Comparison of ENCODE assay signal across 8 cellular contexts in the genomic region with DNA sequence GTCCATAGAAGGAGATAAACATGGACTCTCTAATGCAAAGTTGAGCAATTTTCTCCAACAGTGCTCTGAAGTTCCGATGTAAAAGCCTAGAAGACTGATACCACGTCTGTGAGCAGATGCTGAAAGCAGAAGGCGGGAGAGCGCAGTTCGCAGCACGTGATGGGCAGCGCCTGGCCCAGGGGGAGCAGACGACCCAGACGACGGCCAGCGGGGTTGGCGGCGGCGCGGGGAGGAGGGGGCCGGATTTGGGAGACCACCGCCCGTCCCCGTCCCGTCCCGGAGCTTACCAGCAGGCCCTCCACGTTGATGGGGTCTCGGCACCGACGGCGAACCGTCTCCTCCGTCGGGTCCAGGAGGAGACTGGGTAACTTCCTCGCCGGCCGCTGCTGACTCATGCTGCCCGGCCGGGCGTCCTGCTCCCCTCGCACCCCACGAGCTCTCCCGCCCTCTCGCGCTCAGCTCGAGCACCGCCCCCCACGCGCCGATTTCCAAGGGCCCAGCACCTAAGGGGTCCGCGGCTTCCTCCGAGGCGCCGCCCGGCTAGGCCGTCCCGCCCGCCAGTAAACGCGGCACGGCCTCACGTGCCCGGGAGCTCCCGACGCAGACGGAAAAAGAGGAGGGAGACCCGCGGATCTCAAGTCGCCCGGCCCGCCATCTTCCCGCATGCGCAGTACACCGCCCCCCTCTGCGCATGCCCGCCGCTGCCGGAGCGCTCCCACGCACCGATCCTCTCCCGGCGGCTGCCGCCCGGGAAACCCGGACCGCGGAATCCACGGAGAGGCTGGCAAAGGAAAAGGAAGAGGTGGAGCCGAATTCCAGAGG. TPM values are rescaled to one million over a fixed set of nuclear protein-coding genes. Genes with fewer than 3 reads are reported as not detected.
DNase-seq lines count a peak whose midpoint lies in the region; ATAC-seq and TF ChIP-seq lines count a peak whose summit lies in the region.

A gene with protein sequence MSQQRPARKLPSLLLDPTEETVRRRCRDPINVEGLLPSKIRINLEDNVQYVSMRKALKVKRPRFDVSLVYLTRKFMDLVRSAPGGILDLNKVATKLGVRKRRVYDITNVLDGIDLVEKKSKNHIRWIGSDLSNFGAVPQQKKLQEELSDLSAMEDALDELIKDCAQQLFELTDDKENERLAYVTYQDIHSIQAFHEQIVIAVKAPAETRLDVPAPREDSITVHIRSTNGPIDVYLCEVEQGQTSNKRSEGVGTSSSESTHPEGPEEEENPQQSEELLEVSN (minus strand): TSS at position 677 of the 822 bp plus-strand sequence. CDS start 282 bp downstream, at position 395.

- peak within 1 kb of the TSS; percentile 48 for H3K27ac ChIP-seq in OCI-LY3 (ENCODE audit: low read length)

- H3K4me1 Mint-ChIP-seq in mesothelial cell of epicardium: peaks cover 25% of the 10 kb centered on the region

- peak within 1 kb of the TSS; percentile 93 for H3K4me3 ChIP-seq in OCI-LY3 (ENCODE audit: low read length)

- H3K27me3 ChIP-seq in OCI-LY3 (ENCODE audit: low read depth, low read length): no peaks in the 10 kb centered on the region

- H3K36me3 ChIP-seq in OCI-LY3 (replicated peaks; ENCODE audit: low read depth, low read length): peaks cover 6% of the 10 kb centered on the region

- H3K27me3 Mint-ChIP-seq in mesothelial cell of epicardium (ENCODE audit: low read depth): no peaks in the 10 kb centered on the region

- H3K9ac ChIP-seq in OCI-LY3 (ENCODE audit: low read length): peak within 1 kb of the TSS; percentile 74

- TF ChIP-seq CTCF in OCI-LY3 (IDR thresholded peaks at IDR 0.05; ENCODE audit: low read depth, low read length) (no peak), mesothelial cell of epicardium (IDR thresholded peaks at IDR 0.05; ENCODE audit: unreplicated experiment) (no peak)

- H3K4me3 Mint-ChIP-seq in mesothelial cell of epicardium: peak within 1 kb of the TSS; percentile 71

- H3K4me2 ChIP-seq in OCI-LY3 (ENCODE audit: low read length): peak within 1 kb of the TSS; percentile 80

- peaks cover 10% of the 10 kb centered on the region; the same call in 1 of the 2 replicates for H3K4me1 ChIP-seq in OCI-LY3 (ENCODE audit: low read length)

- in situ Hi-C loops in endometrial microvascular endothelial cells (cut with HindIII; ENCODE audit: inconsistent ontology term, low pct_unique_long_range_greater_than_20kb, low sequenced_read_pairs): no loop called here

- peaks cover 10% of the 10 kb centered on the region for H3K36me3 Mint-ChIP-seq in mesothelial cell of epicardium

- H3K27ac Mint-ChIP-seq in mesothelial cell of epicardium: peak within 1 kb of the TSS; percentile 84

- H3K9me3 ChIP-seq in OCI-LY3 (ENCODE audit: insufficient read depth, low read length): no peaks in the 10 kb centered on the region

- DNase-seq in COR-L47 (lab: John Stamatoyannopoulos, UW) (peak; percentile 86), HuH-7.5 (ENCODE audit: low spot score) (peak; percentile 64), mesothelial cell of epicardium (ENCODE audit: low spot score in 2 of 2, unreplicated experiment in 2 of 2) (peak; percentile 87 to 98)
- peak; percentile 82 for DNase-seq in activated CD8-positive, alpha-beta memory T cell treated with anti-CD3 and anti-CD28 coated beads, Interleukin-2, amount 50 U/mL, for 4 hours
- DNase-seq in stimulated activated CD8-positive, alpha-beta memory T cell treated with anti-CD3 and anti-CD28 coated beads, Interleukin-15, amount 100 ng/mL, for 4 hours (ENCODE audit: low read depth in 2 of 2): peak; percentile 65 to 79

- peaks cover 46% of the 10 kb centered on the region for H3K79me2 ChIP-seq in OCI-LY3 (ENCODE audit: low read length)

- 0 out of 2 replicates have a peak, but pooled peaks cover 5% of the 10 kb centered on the region for H4K20me1 ChIP-seq in OCI-LY3 (ENCODE audit: insufficient read depth, low read length)

- no peaks in the 10 kb centered on the region for H3K9me3 Mint-ChIP-seq in mesothelial cell of epicardium

- peak; percentile 79 for ATAC-seq in GM21423 (IDR thresholded peaks at IDR 0.05; ENCODE audit: unreplicated experiment)

- peak within 1 kb of the TSS; percentile 97 for H2AFZ ChIP-seq in OCI-LY3 (ENCODE audit: low read depth, low read length)

RNA-seq across cellular contexts. Expression of the gene that starts here (rescaled TPM):
- total RNA-seq in endometrial microvascular endothelial cells (ENCODE audit: inconsistent ontology term) (26.6 TPM), mesothelial cell of epicardium (21.7 to 24.3 TPM (median 23.1 TPM) in 3 replicates)

Comparison
In these comparisons a context has a peak if more than half of its experiments do, and no peak if none do; other contexts are left out.
1. Peak in every context shown above with its lines: DNase-seq, ATAC-seq, H3K4me3 ChIP-seq and H3K27ac ChIP-seq.